Comparison of ENCODE assay signal across 11 cellular contexts in genomic region chrX:120193254-120193653, GRCh38. TPM values are rescaled to one million over a fixed set of nuclear protein-coding genes. Genes with fewer than 3 reads are reported as not detected.
"Had no signal": no experiment of that assay in that cellular context is flagged by ENCODE, and none has a peak within 500 bp of the region (broad histone marks: within the 10 kb centered on the region; RNA-seq: fewer than 3 reads in every experiment).

No MANE protein-coding gene starts in this region.

RNA-seq across cellular contexts. Expression of gene RHOXF2, which starts 34.8 kb away (rescaled TPM):
- total RNA-seq: OCI-LY7, PC-3, PC-9, Peyer's patch, Right ventricle myocardium inferior, Right ventricle myocardium superior, RPMI7951, SJCRH30, SJSA1, SK-MEL-5 had no signal
- polyA plus RNA-seq: SK-N-SH had no signal
